ENCODE assay signal across 8 cellular contexts in the genomic region with DNA sequence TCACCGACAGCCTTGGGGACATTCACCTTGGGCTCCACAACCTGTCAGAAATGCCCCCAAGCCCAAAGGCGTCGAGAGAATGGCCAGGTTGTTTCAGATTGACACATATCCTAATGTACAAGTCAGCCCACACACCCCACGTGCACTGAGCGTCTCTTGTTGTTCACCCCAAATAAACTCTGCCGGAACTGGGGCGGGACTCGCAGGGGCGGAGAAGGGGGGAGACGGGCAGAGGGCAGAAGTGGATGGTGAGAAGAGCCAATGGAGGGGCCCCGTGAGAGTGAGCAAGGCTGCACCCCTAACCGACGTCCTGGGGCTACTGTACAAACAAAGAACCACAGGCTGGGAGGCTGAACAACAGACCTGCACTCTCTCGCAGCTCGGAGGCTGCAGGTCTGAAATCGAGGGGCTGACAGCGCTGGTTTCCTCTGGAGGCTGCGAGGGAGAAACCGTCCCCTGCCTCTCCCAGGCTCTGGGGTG. TPM values are rescaled to one million over a fixed set of nuclear protein-coding genes. Genes with fewer than 3 reads are reported as not detected.
DNase-seq lines count a peak whose midpoint lies in the region; ATAC-seq lines count a peak whose summit lies in the region.

No MANE protein-coding gene starts in this region.

- peak; percentile 35 to 72 (median 60) for DNase-seq in NCI-H1417 (lab: John Stamatoyannopoulos, UW)
- DNase-seq in NCI-H1417 treated with DMSO at 0.1 percent for 48 hours (lab: John Stamatoyannopoulos, UW), result no peak
- DNase-seq in activated CD4-positive, CD25-positive, alpha-beta regulatory T cell treated with anti-CD3 and anti-CD28 coated beads, Interleukin-2, amount 50 U/mL, for 72 hours, result peak; percentile 75
- peak; percentile 68 for DNase-seq in stimulated activated CD8-positive, alpha-beta memory T cell treated with anti-CD3 and anti-CD28 coated beads, Interleukin-15, amount 100 ng/mL, for 1 hour (ENCODE audit: low read depth)
- no peak for DNase-seq in DMS114 treated with DMSO at 0.1 percent for 48 hours (lab: John Stamatoyannopoulos, UW; ENCODE audit: unreplicated experiment)
- DNase-seq in AG08395 (ENCODE audit: low spot score), result no peak

- peak; percentile 39 for ATAC-seq in HG03457 (IDR thresholded peaks at IDR 0.05; ENCODE audit: unreplicated experiment)
- peak; percentile 55 for ATAC-seq in esophagus mucosa

RNA-seq across cellular contexts. Expression of gene UMODL1, which starts 8.5 kb away (rescaled TPM):
- 0.08 TPM for total RNA-seq in esophagus mucosa

RNA-seq across cellular contexts. Expression of gene ZBTB21, which starts 52.4 kb away (rescaled TPM):
- total RNA-seq in esophagus mucosa, result 8.7 TPM

Comparison
In these comparisons a context has a peak if more than half of its experiments do, and no peak if none do; other contexts are left out.
1. DNase-seq: peak in NCI-H1417 (3 of 3), activated CD4-positive, CD25-positive, alpha-beta regulatory T cell treated with anti-CD3 and anti-CD28 coated beads, Interleukin-2, amount 50 U/mL, for 72 hours (single experiment) and stimulated activated CD8-positive, alpha-beta memory T cell treated with anti-CD3 and anti-CD28 coated beads, Interleukin-15, amount 100 ng/mL, for 1 hour (single experiment); none in NCI-H1417 treated with DMSO at 0.1 percent for 48 hours (single experiment), DMS114 treated with DMSO at 0.1 percent for 48 hours (single experiment) and AG08395 (single experiment).